17 cellular contexts compared by ENCODE assay signal in the genomic region with DNA sequence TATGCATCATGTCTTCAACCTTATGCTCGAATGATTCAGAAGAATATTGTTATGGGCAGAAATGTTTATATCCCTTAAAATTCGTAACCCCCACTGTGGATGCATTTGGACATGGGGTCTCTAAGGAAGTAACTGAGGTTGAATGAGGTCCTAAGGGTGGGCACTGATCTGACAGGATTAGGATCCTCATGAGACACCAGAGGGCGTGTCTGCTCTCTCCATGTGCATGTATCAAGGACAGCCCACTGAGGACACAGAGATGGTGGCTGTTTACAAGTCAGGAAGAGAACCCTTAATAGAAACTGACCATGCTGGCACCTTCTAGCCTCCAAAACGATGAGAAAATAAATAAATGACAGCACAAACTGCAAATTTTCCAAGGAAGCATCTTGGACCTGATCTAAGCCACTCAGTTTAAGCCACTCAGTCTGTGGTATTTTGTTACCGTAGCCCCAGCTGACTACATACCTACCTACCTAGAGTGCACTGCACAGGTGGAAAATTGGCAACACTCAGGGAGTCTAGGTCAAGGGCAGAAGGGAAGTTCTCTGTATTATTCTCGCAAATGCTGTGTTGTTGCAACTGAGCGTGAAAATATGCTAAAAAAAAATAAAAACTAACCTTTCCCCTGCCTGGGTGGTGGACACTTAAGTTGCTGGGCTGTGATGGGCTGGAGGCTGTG.
DNase-seq lines count a peak whose midpoint lies in the region; ATAC-seq and TF ChIP-seq lines count a peak whose summit lies in the region.
"Had no signal": no experiment of that assay in that cellular context is flagged by ENCODE, and none has a peak within 500 bp of the region (broad histone marks: within the 10 kb centered on the region; RNA-seq: fewer than 3 reads in every experiment).

No MANE protein-coding gene starts in this region.

- peak; percentile 24 to 49 for TF ChIP-seq CTCF in Caco-2 (IDR thresholded peaks at IDR 0.05; ENCODE audit: insufficient read depth in 1 of 2, low read depth in 1 of 2, low read length in 1 of 2, severe bottlenecking in 1 of 2, unreplicated experiment in 1 of 2)
- peak; percentile 15 for TF ChIP-seq CTCF in GM12873 (IDR thresholded peaks at IDR 0.05; ENCODE audit: insufficient read depth, low read depth, low read length, missing control alignments)
- peak; percentile 49 for TF ChIP-seq CTCF in endodermal cell (conservative IDR thresholded peaks at IDR 0.05)
- no peak for TF ChIP-seq CTCF in breast epithelium (IDR thresholded peaks at IDR 0.05)
- no peak for TF ChIP-seq CTCF in uterus (IDR thresholded peaks at IDR 0.05)
- no peak for TF ChIP-seq CTCF in upper lobe of left lung (IDR thresholded peaks at IDR 0.05)
- TF ChIP-seq CTCF in endothelial cell (IDR thresholded peaks at IDR 0.05; ENCODE audit: unreplicated experiment): no peak

- H3K27ac ChIP-seq in endodermal cell (ENCODE audit: low read depth, low read length): no peak overlapping the region
- H3K27ac ChIP-seq in breast epithelium: no peak overlapping the region
- no peak overlapping the region for H3K27ac ChIP-seq in uterus
- H3K27ac ChIP-seq in upper lobe of left lung: no peak overlapping the region
- H3K27ac ChIP-seq: left ventricle myocardium inferior, SJSA1, suprapubic skin had no signal

- TF ChIP-seq POLR2A in breast epithelium (IDR thresholded peaks at IDR 0.05): no peak
- TF ChIP-seq POLR2A in uterus (IDR thresholded peaks at IDR 0.05): no peak
- no peak for TF ChIP-seq POLR2A in upper lobe of left lung (IDR thresholded peaks at IDR 0.05)

- no peak overlapping the region for H3K9ac ChIP-seq in endodermal cell (ENCODE audit: extremely low read depth, low read length, poor library complexity, severe bottlenecking)

- intact Hi-C loops in Caco-2 (cut with micrococcal nuclease; ENCODE audit: unreplicated experiment) (loop anchor here (10.0 kb wide), 1 partner anchor 49 kb away; no protein-coding TSS in a partner anchor), breast epithelium (cut with DNase I; ENCODE audit: low total_unique reads) (no loop called here), uterus (cut with DNase I; ENCODE audit: low total_unique reads) (no loop called here)

- WGBS in endodermal cell (ENCODE audit: insufficient coverage in 1 of 2, insufficient read length in 1 of 2), 2 experiments: 84 to 86% methylated on average over 4 to 7 of the region's 7 CpGs
- WGBS in upper lobe of left lung, 2 donors: 84% methylated on average over 7 of the region's 7 CpGs

- no peak overlapping the region for H3K4me3 Mint-ChIP-seq in Caco-2 (ENCODE audit: unreplicated experiment)
- H3K4me3 Mint-ChIP-seq in endodermal cell: no peak overlapping the region
- no peak overlapping the region for H3K4me3 Mint-ChIP-seq in endothelial cell (ENCODE audit: unreplicated experiment)
- H3K4me3 Mint-ChIP-seq: brain had no signal

- ATAC-seq in upper lobe of left lung (ENCODE audit: low FRiP score in 2 of 2): no peak

- CTCF ChIA-PET in Caco-2 (lab: Charles Lee): no interaction called here

- H3K9me3 Mint-ChIP-seq in Caco-2 (ENCODE audit: unreplicated experiment) (no peaks in the 10 kb centered on the region), endodermal cell (no peaks in the 10 kb centered on the region), endothelial cell (ENCODE audit: unreplicated experiment) (no peaks in the 10 kb centered on the region)

- H3K4me1 Mint-ChIP-seq in Caco-2 (ENCODE audit: low read depth, unreplicated experiment) (peaks cover 22% of the 10 kb centered on the region), endodermal cell (no peaks in the 10 kb centered on the region), endothelial cell (ENCODE audit: unreplicated experiment) (peaks cover 15% of the 10 kb centered on the region)

- H3K4me3 ChIP-seq in Caco-2 (ENCODE audit: low read depth, low read length) (no peak overlapping the region), endodermal cell (ENCODE audit: low read length) (no peak overlapping the region), breast epithelium (no peak overlapping the region), uterus (no peak overlapping the region), upper lobe of left lung (no peak overlapping the region)
- H3K4me3 ChIP-seq: left ventricle myocardium inferior, SJSA1, suprapubic skin had no signal

- H3K4me1 ChIP-seq in Caco-2 (peaks cover under 1% of the 10 kb centered on the region), endodermal cell (ENCODE audit: control insufficient read depth, insufficient read depth, low read length) (no peaks in the 10 kb centered on the region), breast epithelium (no peaks in the 10 kb centered on the region), uterus (no peaks in the 10 kb centered on the region), upper lobe of left lung (no peaks in the 10 kb centered on the region)
- H3K4me1 ChIP-seq: left ventricle myocardium inferior, suprapubic skin had no signal

- H3K27ac Mint-ChIP-seq in Caco-2 (ENCODE audit: unreplicated experiment) (no peak overlapping the region), endodermal cell (peak overlapping the region; percentile 38), endothelial cell (ENCODE audit: unreplicated experiment) (no peak overlapping the region)
- H3K27ac Mint-ChIP-seq: brain had no signal

- POLR2A ChIA-PET in Caco-2 (lab: Charles Lee): no interaction called here

- H3K9me3 ChIP-seq in Caco-2: no peaks in the 10 kb centered on the region
- H3K9me3 ChIP-seq in endodermal cell (ENCODE audit: control insufficient read depth, low read length): no peaks in the 10 kb centered on the region
- no peaks in the 10 kb centered on the region for H3K9me3 ChIP-seq in breast epithelium
- H3K9me3 ChIP-seq in uterus: peaks cover 0 to 3% of the 10 kb centered on the region in 2 donors
- H3K9me3 ChIP-seq in upper lobe of left lung: no peaks in the 10 kb centered on the region
- H3K9me3 ChIP-seq: SJSA1, suprapubic skin had no signal

- H3K36me3 ChIP-seq in Caco-2 (ENCODE audit: control insufficient read depth, insufficient read depth, low read length) (0 out of 2 replicates have a peak, but pooled peaks cover 4% of the 10 kb centered on the region), endodermal cell (ENCODE audit: control insufficient read depth, insufficient read depth, low read length) (peaks cover 34% of the 10 kb centered on the region), breast epithelium (no peaks in the 10 kb centered on the region), uterus (no peaks in the 10 kb centered on the region), upper lobe of left lung (peaks cover 0 to 26% (median 6%) of the 10 kb centered on the region in 4 donors)

- H3K27me3 Mint-ChIP-seq in Caco-2 (ENCODE audit: insufficient read depth, unreplicated experiment): no peaks in the 10 kb centered on the region
- no peaks in the 10 kb centered on the region for H3K27me3 Mint-ChIP-seq in endodermal cell (ENCODE audit: insufficient read depth)
- H3K27me3 Mint-ChIP-seq in endothelial cell (ENCODE audit: unreplicated experiment): peaks cover 15% of the 10 kb centered on the region
- H3K27me3 Mint-ChIP-seq: brain had no signal

- TF ChIP-seq EP300 in upper lobe of left lung (IDR thresholded peaks at IDR 0.05): no peak

- H3K27me3 ChIP-seq in Caco-2 (replicated peaks; ENCODE audit: control insufficient read depth, insufficient read depth, low read length) (no peaks in the 10 kb centered on the region), endodermal cell (ENCODE audit: control insufficient read depth, insufficient read depth, low read length, poor library complexity, severe bottlenecking) (no peaks in the 10 kb centered on the region), breast epithelium (no peaks in the 10 kb centered on the region), uterus (no peaks in the 10 kb centered on the region), upper lobe of left lung (no peaks in the 10 kb centered on the region)
- H3K27me3 ChIP-seq: SJSA1, suprapubic skin had no signal

- DNase-seq in Caco-2 (peak; percentile 54 to 59), NCI-H82 (lab: John Stamatoyannopoulos, UW) (peak; percentile 76), endodermal cell (peak; percentile 57), breast epithelium (ENCODE audit: low spot score in 2 of 2) (no peak), uterus (no peak), upper lobe of left lung (no peak), endothelial cell (ENCODE audit: low spot score) (no peak)
- DNase-seq: activated CD8-positive, alpha-beta memory T cell treated with anti-CD3 and anti-CD28 coated beads for 24 hours; activated effector memory CD4-positive, alpha-beta T cell treated with anti-CD3 and anti-CD28 coated beads, Interleukin-2, amount 50 U/mL, for 16 hours; effector CD4-positive, alpha-beta T cell; left ventricle myocardium inferior; NCI-H1694 treated with DMSO at 0.1 percent for 48 hours; stimulated activated CD4-positive, alpha-beta T cell treated with anti-CD3 and anti-CD28 coated beads, Interleukin-15, amount 100 ng/mL, for 24 hours had no signal

- H3K36me3 Mint-ChIP-seq in Caco-2 (ENCODE audit: insufficient read depth, unreplicated experiment) (peaks cover 65% of the 10 kb centered on the region), endodermal cell (ENCODE audit: low read depth) (peaks cover 9% of the 10 kb centered on the region), endothelial cell (ENCODE audit: low read depth, unreplicated experiment) (peaks cover 26% of the 10 kb centered on the region)

- BruUV-seq in Caco-2 (replicated peaks; lab: Mats Ljungman, UMichigan): no TSS peak

Comparison
In these comparisons a context has a peak if more than half of its experiments do, and no peak if none do; other contexts are left out.
1. DNase-seq: peak in Caco-2 (2 of 2), NCI-H82 (single experiment) and endodermal cell (single experiment); none in breast epithelium (0 of 2), uterus (0 of 2), upper lobe of left lung (0 of 2) and endothelial cell (single experiment).
2. CTCF ChIP-seq: peak in Caco-2 (2 of 2), GM12873 (single experiment) and endodermal cell (single experiment); none in breast epithelium (0 of 3), uterus (0 of 4), upper lobe of left lung (0 of 6) and endothelial cell (single experiment).